ENCODE assay signal across 10 cellular contexts in genomic region chr1:235902638-235903542, GRCh38. TPM values are rescaled to one million over a fixed set of nuclear protein-coding genes. Genes with fewer than 3 reads are reported as not detected.
DNase-seq lines count a peak whose midpoint lies in the region; ATAC-seq and TF ChIP-seq lines count a peak whose summit lies in the region.
"Had no signal": no experiment of that assay in that cellular context is flagged by ENCODE, and none has a peak within 500 bp of the region (broad histone marks: within the 10 kb centered on the region; RNA-seq: fewer than 3 reads in every experiment).

No MANE protein-coding gene starts in this region.

- H3K9me3 ChIP-seq in Peyer's patch (no peaks in the 10 kb centered on the region), smooth muscle cell (replicated peaks; ENCODE audit: low read depth) (no peaks in the 10 kb centered on the region)

- H3K4me3 Mint-ChIP-seq in activated CD8-positive, alpha-beta T cell treated with anti-CD3 and anti-CD28 coated beads, Interleukin-2, amount 10 ng/mL, durations not matched to agents 7 days and 5 days, result no peak overlapping the region
- H3K4me3 Mint-ChIP-seq: neural crest cell had no signal

- H3K27ac Mint-ChIP-seq in activated CD8-positive, alpha-beta T cell treated with anti-CD3 and anti-CD28 coated beads, Interleukin-2, amount 10 ng/mL, durations not matched to agents 7 days and 5 days, result no peak overlapping the region

- ATAC-seq in esophagus mucosa, result peak; percentile 52
- ATAC-seq in activated CD8-positive, alpha-beta T cell treated with anti-CD3 and anti-CD28 coated beads, Interleukin-2, amount 10 ng/mL, durations not matched to agents 7 days and 5 days, result no peak
- ATAC-seq in HG03521 (IDR thresholded peaks at IDR 0.05; ENCODE audit: unreplicated experiment), result no peak
- no peak for ATAC-seq in HG03439 (IDR thresholded peaks at IDR 0.05; ENCODE audit: unreplicated experiment)

- 43% methylated on average over 7 of the region's 7 CpGs for WGBS in smooth muscle cell (ENCODE audit: low lambda C conversion rate)

- DNase-seq in H4 (ENCODE audit: low spot score) (peak; percentile 94), Peyer's patch (peak in 2 of 3 donors; percentile 75 to 86), smooth muscle cell (lab: John Stamatoyannopoulos, UW; ENCODE audit: unreplicated experiment) (no peak), NCI-H1417 (lab: John Stamatoyannopoulos, UW) (no peak)
- no peak for DNase-seq in activated CD8-positive, alpha-beta T cell treated with anti-CD3 and anti-CD28 coated beads, Interleukin-2, amount 10 ng/mL, durations not matched to agents 7 days and 5 days
- DNase-seq: brain microvascular endothelial cell had no signal

- peaks cover 33% of the 10 kb centered on the region for H3K4me1 Mint-ChIP-seq in activated CD8-positive, alpha-beta T cell treated with anti-CD3 and anti-CD28 coated beads, Interleukin-2, amount 10 ng/mL, durations not matched to agents 7 days and 5 days (ENCODE audit: low read depth)
- H3K4me1 Mint-ChIP-seq: neural crest cell had no signal

- H3K4me3 ChIP-seq in Peyer's patch (no peak overlapping the region), smooth muscle cell (no peak overlapping the region)

- H3K9me3 Mint-ChIP-seq in activated CD8-positive, alpha-beta T cell treated with anti-CD3 and anti-CD28 coated beads, Interleukin-2, amount 10 ng/mL, durations not matched to agents 7 days and 5 days (ENCODE audit: insufficient read depth), result no peaks in the 10 kb centered on the region
- H3K9me3 Mint-ChIP-seq: neural crest cell had no signal

- H3K36me3 Mint-ChIP-seq in activated CD8-positive, alpha-beta T cell treated with anti-CD3 and anti-CD28 coated beads, Interleukin-2, amount 10 ng/mL, durations not matched to agents 7 days and 5 days (ENCODE audit: low read depth), result peaks cover 2% of the 10 kb centered on the region

- peaks cover 5% of the 10 kb centered on the region for H3F3A ChIP-seq in smooth muscle cell (ENCODE audit: low read depth)

- H3K9ac ChIP-seq in smooth muscle cell (ENCODE audit: low read depth), result no peak overlapping the region

- peaks cover 0 to 7% (median 0%) of the 10 kb centered on the region in 4 donors for H3K4me1 ChIP-seq in Peyer's patch
- no peaks in the 10 kb centered on the region for H3K4me1 ChIP-seq in smooth muscle cell (ENCODE audit: low read depth)

- no peaks in the 10 kb centered on the region for H3K36me3 ChIP-seq in Peyer's patch
- H3K36me3 ChIP-seq in smooth muscle cell (ENCODE audit: low read depth), result no peaks in the 10 kb centered on the region
- H3K36me3 ChIP-seq: brain microvascular endothelial cell had no signal

- H2AFZ ChIP-seq in smooth muscle cell (ENCODE audit: low read depth), result no peak overlapping the region

- no peak for TF ChIP-seq POLR2A in Peyer's patch (IDR thresholded peaks at IDR 0.05)

- H3K4me2 ChIP-seq in smooth muscle cell, result no peak overlapping the region

- no peaks in the 10 kb centered on the region for H3K79me2 ChIP-seq in smooth muscle cell (ENCODE audit: low read depth)

- TF ChIP-seq CTCF in Peyer's patch (IDR thresholded peaks at IDR 0.05) (no peak), smooth muscle cell (IDR thresholded peaks at IDR 0.05; ENCODE audit: borderline replicate concordance, insufficient read depth, poor library complexity, severe bottlenecking) (no peak)

- peak overlapping the region in 3 of 4 donors; percentile 19 to 71 (median 40) for H3K27ac ChIP-seq in Peyer's patch
- peak overlapping the region; percentile 10 for H3K27ac ChIP-seq in smooth muscle cell (ENCODE audit: low read depth)

- H3K27me3 ChIP-seq in Peyer's patch (no peaks in the 10 kb centered on the region), smooth muscle cell (ENCODE audit: low read depth) (no peaks in the 10 kb centered on the region)
- H3K27me3 ChIP-seq: brain microvascular endothelial cell had no signal

- CTCF ChIA-PET in activated CD8-positive, alpha-beta T cell treated with anti-CD3 and anti-CD28 coated beads, Interleukin-2, amount 10 ng/mL, durations not matched to agents 7 days and 5 days (lab: Charles Lee), result interaction anchor here (1.2 kb wide), 1 partner anchor 37 kb away, joined by 4 read pairs; no protein-coding TSS in a partner anchor

- H4K20me1 ChIP-seq in smooth muscle cell (ENCODE audit: low read depth), result no peaks in the 10 kb centered on the region

- no peaks in the 10 kb centered on the region for H3K27me3 Mint-ChIP-seq in activated CD8-positive, alpha-beta T cell treated with anti-CD3 and anti-CD28 coated beads, Interleukin-2, amount 10 ng/mL, durations not matched to agents 7 days and 5 days (ENCODE audit: low read depth)

- POLR2A ChIA-PET in activated CD8-positive, alpha-beta T cell treated with anti-CD3 and anti-CD28 coated beads, Interleukin-2, amount 10 ng/mL, durations not matched to agents 7 days and 5 days (lab: Charles Lee), result interaction anchor here (0.6 kb wide), 1 partner anchor 1223 kb away, joined by 4 read pairs; no protein-coding TSS in a partner anchor

RNA-seq across cellular contexts. Expression of gene LYST, which starts 36.2 kb away (rescaled TPM):
- 3.8 and 8.4 TPM in 2 replicates for total RNA-seq in H4 (2014; rRNA removed; shearing (Covaris generic))
- total RNA-seq in Peyer's patch (10 to 100 TPM; 27.8 to 68.5 (median 35.5) TPM), esophagus mucosa (19.2 TPM), smooth muscle cell (13.5 and 18.8 TPM in 2 replicates)
- 2.2 and 4.5 TPM in 2 replicates for polyA plus RNA-seq in smooth muscle cell
- total RNA-seq in activated CD8-positive, alpha-beta T cell treated with anti-CD3 and anti-CD28 coated beads, Interleukin-2, amount 10 ng/mL, durations not matched to agents 7 days and 5 days, result 10 to 100 TPM; 26.2 to 28.6 TPM

Comparison
In these comparisons a context has a peak if more than half of its experiments do, and no peak if none do; other contexts are left out.
1. DNase-seq: peak in H4 (single experiment) and Peyer's patch (2 of 3); none in smooth muscle cell (single experiment), activated CD8-positive, alpha-beta T cell treated with anti-CD3 and anti-CD28 coated beads, Interleukin-2, amount 10 ng/mL, durations not matched to agents 7 days and 5 days (single experiment) and NCI-H1417 (0 of 3).